28 cellular contexts compared by ENCODE assay signal in genomic region chr3:155568295-155568694, GRCh38.
"Had no signal": no experiment of that assay in that cellular context is flagged by ENCODE, and none has a peak within 500 bp of the region (broad histone marks: within the 10 kb centered on the region; RNA-seq: fewer than 3 reads in every experiment).

No MANE protein-coding gene starts in this region.

- H3K36me3 ChIP-seq: colonic mucosa, esophagus muscularis mucosa, esophagus squamous epithelium, gastrocnemius medialis, gastroesophageal sphincter, heart left ventricle, heart right ventricle had no signal

- H3K9me3 ChIP-seq: colonic mucosa, esophagus muscularis mucosa, esophagus squamous epithelium, gastrocnemius medialis, gastroesophageal sphincter, heart right ventricle had no signal

- DNase-seq: colonic mucosa; cortex of kidney; dermis blood vessel endothelial cell; dorsolateral prefrontal cortex; effector CD4-positive, alpha-beta T cell; effector CD8-positive, alpha-beta T cell; effector memory CD4-positive, alpha-beta T cell; effector memory CD8-positive, alpha-beta T cell; endodermal cell; erythroblast; esophagus squamous epithelium; foreskin fibroblast; foreskin keratinocyte; foreskin melanocyte; gastrocnemius medialis; glutamatergic neuron; head of caudate nucleus; heart left ventricle; heart right ventricle had no signal

- H3K27ac ChIP-seq: colonic mucosa, coronary artery, dorsolateral prefrontal cortex, epithelial cell of prostate, esophagus muscularis mucosa, esophagus squamous epithelium, foreskin keratinocyte, gastrocnemius medialis, gastroesophageal sphincter, heart left ventricle, heart right ventricle had no signal

- H3K4me1 ChIP-seq: colonic mucosa, esophagus muscularis mucosa, esophagus squamous epithelium, foreskin keratinocyte, gastrocnemius medialis, gastroesophageal sphincter, heart left ventricle, heart right ventricle had no signal

- FAIRE-seq: colon, endometrium, endothelial cell of umbilical vein, frontal cortex had no signal

- ATAC-seq: effector memory CD8-positive, alpha-beta T cell; esophagus mucosa; foreskin keratinocyte; gastrocnemius medialis; gastroesophageal sphincter; heart left ventricle; heart right ventricle had no signal

- H3K27me3 ChIP-seq: colonic mucosa, dorsolateral prefrontal cortex, esophagus muscularis mucosa, esophagus squamous epithelium, foreskin keratinocyte, gastrocnemius medialis, gastroesophageal sphincter, heart left ventricle, heart right ventricle had no signal

- H3K4me3 ChIP-seq: colonic mucosa, coronary artery, dorsolateral prefrontal cortex, esophagus muscularis mucosa, esophagus squamous epithelium, gastrocnemius medialis, gastroesophageal sphincter, heart left ventricle, heart right ventricle had no signal
